Comparison of ENCODE assay signal across 24 cellular contexts in genomic region chr14:75880512-75880911, GRCh38.
A peak's percentile ranks its signal among the peaks of the same experiment; 100 is the strongest.
DNase-seq lines count a peak whose midpoint lies in the region; ATAC-seq, FAIRE-seq and TF ChIP-seq lines count a peak whose summit lies in the region.
"Had no signal": no experiment of that assay in that cellular context is flagged by ENCODE, and none has a peak within 500 bp of the region (broad histone marks: within the 10 kb centered on the region; RNA-seq: fewer than 3 reads in every experiment).

No MANE protein-coding gene starts in this region.

- H3K9ac ChIP-seq in neural progenitor cell = no peak overlapping the region
- H3K9ac ChIP-seq: KMS-11 had no signal

- H3K36me3 Mint-ChIP-seq in neural progenitor cell = peaks cover 8% of the 10 kb centered on the region
- no peaks in the 10 kb centered on the region for H3K36me3 Mint-ChIP-seq in glutamatergic neuron (ENCODE audit: unreplicated experiment)
- H3K36me3 Mint-ChIP-seq: natural killer cell had no signal

- H3K4me3 Mint-ChIP-seq in neural progenitor cell (no peak overlapping the region), glutamatergic neuron (ENCODE audit: unreplicated experiment) (no peak overlapping the region)
- H3K4me3 Mint-ChIP-seq: natural killer cell had no signal

- H3K4me1 Mint-ChIP-seq in neural progenitor cell (peaks cover 7% of the 10 kb centered on the region), glutamatergic neuron (ENCODE audit: low read depth, unreplicated experiment) (peaks cover 14% of the 10 kb centered on the region)

- H3K79me2 ChIP-seq in neural progenitor cell (ENCODE audit: low read depth) = no peaks in the 10 kb centered on the region

- no peaks in the 10 kb centered on the region for H3K9me3 ChIP-seq in neural progenitor cell (ENCODE audit: low read depth)
- H3K9me3 ChIP-seq: SJSA1, testis had no signal

- peak; percentile 5 for DNase-seq in GM12865 (ENCODE audit: low read depth)
- no peak for DNase-seq in HTR-8/SVneo (ENCODE audit: insufficient read length, low spot score)
- no peak for DNase-seq in brain microvascular endothelial cell
- DNase-seq in neural progenitor cell (ENCODE audit: low spot score) = peak; percentile 14
- no peak for DNase-seq in GM19238 (ENCODE audit: insufficient read length, low spot score)
- no peak for DNase-seq in glutamatergic neuron
- DNase-seq: activated effector memory CD4-positive, alpha-beta T cell treated with Interleukin-2 at 50 U/mL for 16 hours; Calu3; central memory CD4-positive, alpha-beta T cell; effector CD8-positive, alpha-beta T cell; GF-D8; HCEC 1CT; kidney; natural killer cell; NCI-H1105 treated with DMSO at 0.1 percent for 48 hours; NCI-H2107; NCI-H524 treated with DMSO at 0.1 percent for 48 hours; stimulated activated CD8-positive, alpha-beta memory T cell treated with anti-CD3 and anti-CD28 coated beads, Interleukin-4, amount 100 ng/mL, for 48 hours; T1000; testis had no signal

- ATAC-seq in GM19463 (IDR thresholded peaks at IDR 0.05; ENCODE audit: unreplicated experiment) = no peak
- ATAC-seq: natural killer cell had no signal

- no peaks in the 10 kb centered on the region for H3K4me1 ChIP-seq in neural progenitor cell

- H3K36me3 ChIP-seq in brain microvascular endothelial cell (replicated peaks) = no peaks in the 10 kb centered on the region
- H3K36me3 ChIP-seq in neural progenitor cell = no peaks in the 10 kb centered on the region
- H3K36me3 ChIP-seq: SJSA1 had no signal

- H3K4me2 ChIP-seq in neural progenitor cell = no peak overlapping the region
- H3K4me2 ChIP-seq: KMS-11 had no signal

- H3K27me3 ChIP-seq in brain microvascular endothelial cell (replicated peaks) = no peaks in the 10 kb centered on the region
- no peaks in the 10 kb centered on the region for H3K27me3 ChIP-seq in neural progenitor cell
- H3K27me3 ChIP-seq: SJSA1, testis had no signal

- FAIRE-seq in HTR-8/SVneo (lab: Jason Lieb, UNC) = peak; percentile 73
- FAIRE-seq: GM18507, kidney had no signal

- no peaks in the 10 kb centered on the region for H3F3A ChIP-seq in neural progenitor cell (ENCODE audit: low read depth)

- no peak overlapping the region for H3K27ac Mint-ChIP-seq in neural progenitor cell
- H3K27ac Mint-ChIP-seq in glutamatergic neuron (ENCODE audit: unreplicated experiment) = no peak overlapping the region
- H3K27ac Mint-ChIP-seq: natural killer cell had no signal

- H3K4me3 ChIP-seq in GM12865 (ENCODE audit: low read depth, low read length) (no peak overlapping the region), brain microvascular endothelial cell (ENCODE audit: low read depth, low read length) (no peak overlapping the region), neural progenitor cell (no peak overlapping the region)
- H3K4me3 ChIP-seq: SJSA1, testis had no signal

- TF ChIP-seq CTCF in GM12865 (IDR thresholded peaks at IDR 0.05; ENCODE audit: insufficient read depth, low read depth, low read length, missing control alignments) (peak; percentile 10), brain microvascular endothelial cell (IDR thresholded peaks at IDR 0.05; ENCODE audit: low read depth, low read length, missing control alignments) (peak; percentile 33), neural progenitor cell (IDR thresholded peaks at IDR 0.05) (peak; percentile 41), glutamatergic neuron (IDR thresholded peaks at IDR 0.05; ENCODE audit: partially characterized antibody, unreplicated experiment) (no peak)

- no peaks in the 10 kb centered on the region for H4K20me1 ChIP-seq in neural progenitor cell (ENCODE audit: low read depth)

- H2AFZ ChIP-seq in neural progenitor cell (replicated peaks) = no peak overlapping the region

- H3K27me3 Mint-ChIP-seq in neural progenitor cell (ENCODE audit: insufficient read depth, low read depth) = peaks cover 2% of the 10 kb centered on the region
- H3K27me3 Mint-ChIP-seq in glutamatergic neuron (ENCODE audit: unreplicated experiment) = no peaks in the 10 kb centered on the region

- H3K9me3 Mint-ChIP-seq in neural progenitor cell (no peaks in the 10 kb centered on the region), glutamatergic neuron (ENCODE audit: unreplicated experiment) (no peaks in the 10 kb centered on the region)
- H3K9me3 Mint-ChIP-seq: natural killer cell had no signal

- in situ Hi-C loops in brain microvascular endothelial cell (cut with HindIII; ENCODE audit: low pct_ligation_motif_present, low sequenced_read_pairs) = no loop called here

- H3K27ac ChIP-seq in brain microvascular endothelial cell (no peak overlapping the region), neural progenitor cell (no peak overlapping the region)
- H3K27ac ChIP-seq: KMS-11, SJSA1, testis had no signal

Comparison
In these comparisons a context has a peak if more than half of its experiments do, and no peak if none do; other contexts are left out.
1. DNase-seq: peak in GM12865 (single experiment) and neural progenitor cell (single experiment); none in HTR-8/SVneo (single experiment), brain microvascular endothelial cell (single experiment), GM19238 (single experiment) and glutamatergic neuron (single experiment).